10 cellular contexts compared by ENCODE assay signal in the genomic region with DNA sequence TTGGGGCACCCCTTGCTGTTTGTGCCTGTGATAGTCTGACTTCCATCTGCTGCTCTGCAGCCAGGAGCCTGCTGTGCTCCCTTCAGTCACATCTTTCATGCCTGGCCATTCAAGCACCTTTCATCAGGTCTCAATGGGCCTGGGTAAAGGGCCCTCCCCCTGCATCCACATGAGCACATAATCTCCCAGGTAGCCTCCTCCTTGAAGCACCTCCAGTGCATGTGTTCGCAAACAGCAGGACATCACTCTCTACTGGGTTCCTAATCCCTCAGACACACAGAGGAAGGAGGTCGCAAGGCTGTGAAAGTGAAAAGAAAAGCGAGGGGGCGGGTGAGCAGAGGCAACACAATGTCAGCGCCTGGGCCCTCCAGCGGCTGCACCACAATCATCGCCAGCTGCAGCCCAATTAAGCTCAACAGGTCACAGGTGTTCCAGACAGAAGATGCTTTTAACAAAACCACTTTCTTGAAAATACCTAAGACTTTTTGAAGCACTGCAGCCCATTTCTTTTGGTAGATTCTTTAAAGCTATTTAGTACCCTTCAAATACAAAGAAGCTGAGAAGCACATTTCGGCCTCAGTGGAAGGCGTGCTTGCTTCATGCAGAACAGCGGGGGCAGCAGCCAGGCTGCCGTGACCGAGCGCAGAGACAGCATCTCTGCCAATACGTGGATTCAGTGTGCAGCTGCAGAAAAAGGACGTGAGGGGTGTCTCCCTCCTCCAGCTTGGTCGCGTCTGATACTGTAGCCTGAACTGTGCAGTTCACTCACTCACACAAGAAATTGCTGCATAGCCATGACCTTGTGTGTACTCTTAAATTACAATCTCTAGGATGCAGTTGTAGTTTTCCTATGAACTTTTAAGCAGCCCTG.
DNase-seq lines count a peak whose midpoint lies in the region; ATAC-seq and FAIRE-seq lines count a peak whose summit lies in the region.
"Had no signal": no experiment of that assay in that cellular context is flagged by ENCODE, and none has a peak within 500 bp of the region (broad histone marks: within the 10 kb centered on the region; RNA-seq: fewer than 3 reads in every experiment).

No MANE protein-coding gene starts in this region.

- H3K4me1 Mint-ChIP-seq in activated CD4-positive, alpha-beta T cell treated with anti-CD3 and anti-CD28 coated beads, Interleukin-2, amount 10 ng/mL, durations not matched to agents 24 days and 14 days: peaks cover 7% of the 10 kb centered on the region

- DNase-seq in GM18507 (ENCODE audit: extremely low spot score, insufficient read length, low read depth) (no peak), NCI-H524 treated with DMSO at 0.1 percent for 48 hours (lab: John Stamatoyannopoulos, UW) (peak; percentile 86), islet precursor cell (peak; percentile 57), HT-29 (ENCODE audit: low spot score) (no peak), EL (no peak), T-helper 2 cell (no peak)
- no peak for DNase-seq in activated CD4-positive, alpha-beta T cell treated with anti-CD3 and anti-CD28 coated beads, Interleukin-2, amount 10 ng/mL, durations not matched to agents 24 days and 14 days
- DNase-seq: activated CD4-positive, alpha-beta T cell treated with anti-CD3 and anti-CD28 coated beads, Interleukin-2, amount 50 U/mL, for 4 hours had no signal

- intact Hi-C loops in activated CD4-positive, alpha-beta T cell treated with anti-CD3 and anti-CD28 coated beads, Interleukin-2, amount 10 ng/mL, durations not matched to agents 24 days and 14 days (cut with micrococcal nuclease): no loop called here

- H3K27me3 Mint-ChIP-seq in activated CD4-positive, alpha-beta T cell treated with anti-CD3 and anti-CD28 coated beads, Interleukin-2, amount 10 ng/mL, durations not matched to agents 24 days and 14 days: no peaks in the 10 kb centered on the region

- peaks cover 6% of the 10 kb centered on the region for H3K36me3 Mint-ChIP-seq in activated CD4-positive, alpha-beta T cell treated with anti-CD3 and anti-CD28 coated beads, Interleukin-2, amount 10 ng/mL, durations not matched to agents 24 days and 14 days (ENCODE audit: low read depth)

- H3K4me3 Mint-ChIP-seq in activated CD4-positive, alpha-beta T cell treated with anti-CD3 and anti-CD28 coated beads, Interleukin-2, amount 10 ng/mL, durations not matched to agents 24 days and 14 days: no peak overlapping the region

- no peak overlapping the region for H3K27ac Mint-ChIP-seq in activated CD4-positive, alpha-beta T cell treated with anti-CD3 and anti-CD28 coated beads, Interleukin-2, amount 10 ng/mL, durations not matched to agents 24 days and 14 days

- peak; percentile 24 for FAIRE-seq in GM18507 (lab: Jason Lieb, UNC)
- FAIRE-seq: K562 had no signal

- no peaks in the 10 kb centered on the region for H3K9me3 Mint-ChIP-seq in activated CD4-positive, alpha-beta T cell treated with anti-CD3 and anti-CD28 coated beads, Interleukin-2, amount 10 ng/mL, durations not matched to agents 24 days and 14 days

- ATAC-seq in HG02763 (IDR thresholded peaks at IDR 0.05; ENCODE audit: unreplicated experiment): peak; percentile 54
- ATAC-seq: K562 had no signal

Comparison
In these comparisons a context has a peak if more than half of its experiments do, and no peak if none do; other contexts are left out.
1. DNase-seq: peak in NCI-H524 treated with DMSO at 0.1 percent for 48 hours (single experiment) and islet precursor cell (single experiment); none in GM18507 (single experiment), HT-29 (single experiment), activated CD4-positive, alpha-beta T cell treated with anti-CD3 and anti-CD28 coated beads, Interleukin-2, amount 10 ng/mL, durations not matched to agents 24 days and 14 days (single experiment), EL (single experiment) and T-helper 2 cell (0 of 5).